In genomic region chr2:145421841-145422240, GRCh38 we compare ENCODE assay signal across 14 cellular contexts.
DNase-seq lines count a peak whose midpoint lies in the region; TF ChIP-seq lines count a peak whose summit lies in the region.
"Had no signal": no experiment of that assay in that cellular context is flagged by ENCODE, and none has a peak within 500 bp of the region (broad histone marks: within the 10 kb centered on the region; RNA-seq: fewer than 3 reads in every experiment).

No MANE protein-coding gene starts in this region.

- H3K79me1 ChIP-seq in trophoblast cell (ENCODE audit: low read length): no peaks in the 10 kb centered on the region

- POLR2A ChIA-PET in SK-N-SH (lab: Yijun Ruan, JAX): no interaction called here

- H4K20me1 ChIP-seq in SK-N-SH (ENCODE audit: insufficient read depth): no peaks in the 10 kb centered on the region

- H3K4me1 ChIP-seq in SJCRH30 (peaks cover 3% of the 10 kb centered on the region; the same call in 1 of the 2 replicates), SK-N-SH (ENCODE audit: control insufficient read depth in 1 of 2, insufficient read depth in 2 of 2, low read depth in 1 of 2, low read length in 1 of 2) (no peaks in the 10 kb centered on the region), trophoblast cell (ENCODE audit: control insufficient read depth in 1 of 2, insufficient read depth in 2 of 2, low read length in 2 of 2) (no peaks in the 10 kb centered on the region)

- H3K9ac ChIP-seq in SK-N-SH: no peak overlapping the region
- no peak overlapping the region for H3K9ac ChIP-seq in trophoblast cell (ENCODE audit: low read length)

- no peak overlapping the region for H2BK120ac ChIP-seq in trophoblast cell (ENCODE audit: insufficient read depth, low read length, poor library complexity)

- no peak for TF ChIP-seq CTCF in AG09309 (IDR thresholded peaks at IDR 0.05; ENCODE audit: control insufficient read depth, insufficient read depth, low read depth, low read length, missing control alignments)
- TF ChIP-seq CTCF in foreskin fibroblast (IDR thresholded peaks at IDR 0.05; ENCODE audit: low read depth, low read length): no peak
- no peak for TF ChIP-seq CTCF in SK-N-SH (IDR thresholded peaks at IDR 0.05)

- H3F3A ChIP-seq in SK-N-SH (replicated peaks; ENCODE audit: insufficient read depth): no peaks in the 10 kb centered on the region

- no peak overlapping the region for H2AK5ac ChIP-seq in trophoblast cell (ENCODE audit: low read length)

- no peaks in the 10 kb centered on the region for H3K27me3 ChIP-seq in SJCRH30
- H3K27me3 ChIP-seq in SK-N-SH (ENCODE audit: insufficient read depth): no peaks in the 10 kb centered on the region
- H3K27me3 ChIP-seq in trophoblast cell (ENCODE audit: insufficient read depth, low read length): no peaks in the 10 kb centered on the region

- no peak overlapping the region for H3K23ac ChIP-seq in trophoblast cell (ENCODE audit: low read length)

- H3K4me2 ChIP-seq in SK-N-SH (no peak overlapping the region), trophoblast cell (ENCODE audit: low read length) (no peak overlapping the region)
- H3K4me2 ChIP-seq: PC-9 had no signal

- no peak overlapping the region for H3K14ac ChIP-seq in trophoblast cell (ENCODE audit: low read length)

- no peaks in the 10 kb centered on the region for H3K79me2 ChIP-seq in SK-N-SH (ENCODE audit: insufficient read depth)
- H3K79me2 ChIP-seq in trophoblast cell (ENCODE audit: control insufficient read depth, insufficient read depth, low read length, poor library complexity): no peaks in the 10 kb centered on the region

- H3K4me3 ChIP-seq in AG09309 (ENCODE audit: control insufficient read depth, low read depth, low read length) (no peak overlapping the region), SJCRH30 (no peak overlapping the region), foreskin fibroblast (ENCODE audit: low read depth in 1 of 2, low read length in 2 of 2) (no peak overlapping the region), SK-N-SH (ENCODE audit: low read depth in 2 of 2, low read length in 1 of 2) (no peak overlapping the region), trophoblast cell (ENCODE audit: low read depth, low read length) (no peak overlapping the region)
- H3K4me3 ChIP-seq: PC-9 had no signal

- H3K36me3 ChIP-seq in SJCRH30 (peaks cover 2% of the 10 kb centered on the region; the same call in 1 of the 2 replicates), SK-N-SH (replicated peaks in 1 of 2; ENCODE audit: control insufficient read depth in 1 of 2, insufficient read depth in 2 of 2, low read length in 1 of 2) (peaks cover 0 to 6% of the 10 kb centered on the region in 2 experiments), trophoblast cell (ENCODE audit: control insufficient read depth in 1 of 2, insufficient read depth in 2 of 2, low read length in 2 of 2) (no peaks in the 10 kb centered on the region)

- H4K91ac ChIP-seq in trophoblast cell (ENCODE audit: low read depth, low read length): no peak overlapping the region

- no peak overlapping the region for H4K12ac ChIP-seq in trophoblast cell (ENCODE audit: low read depth, low read length)

- H2AFZ ChIP-seq in SK-N-SH (ENCODE audit: low read depth): no peak overlapping the region
- no peak overlapping the region for H2AFZ ChIP-seq in trophoblast cell (ENCODE audit: insufficient read depth, low read length, poor library complexity)
- H2AFZ ChIP-seq: PC-9 had no signal

- H3K4ac ChIP-seq in trophoblast cell (ENCODE audit: low read depth, low read length): no peak overlapping the region

- TF ChIP-seq RAD21 in SK-N-SH (IDR thresholded peaks at IDR 0.05; ENCODE audit: low read length): no peak

- peak overlapping the region; percentile 11; the same call in 1 of the 2 replicates for H3K27ac ChIP-seq in SJCRH30
- no peak overlapping the region for H3K27ac ChIP-seq in SK-N-SH (ENCODE audit: low read depth in 2 of 2, low read length in 1 of 2)
- no peak overlapping the region for H3K27ac ChIP-seq in trophoblast cell (ENCODE audit: low read depth, low read length)
- H3K27ac ChIP-seq: PC-9 had no signal

- no peak overlapping the region for H2BK12ac ChIP-seq in trophoblast cell (ENCODE audit: low read length)

- no peak overlapping the region for H4K8ac ChIP-seq in trophoblast cell (ENCODE audit: low read depth, low read length)

- H3K9me2 ChIP-seq in SK-N-SH: no peaks in the 10 kb centered on the region; the same call in 1 of the 2 replicates

- 33% methylated on average over 1 of the region's 1 CpG for WGBS in SK-N-SH (ENCODE audit: low lambda C conversion rate)
- no CpG with 5 or more reads among the region's 1 CpG for WGBS in trophoblast cell (ENCODE audit: extremely low coverage, insufficient coverage, insufficient read length)

- H3K9me3 ChIP-seq in SJCRH30 (replicated peaks): peaks cover 10% of the 10 kb centered on the region
- peaks cover 10% of the 10 kb centered on the region; the same call in 1 of the 2 replicates for H3K9me3 ChIP-seq in SK-N-SH
- no peaks in the 10 kb centered on the region for H3K9me3 ChIP-seq in trophoblast cell (ENCODE audit: insufficient read depth, low read depth, low read length)

- DNase-seq in AG09309 (ENCODE audit: low read depth) (peak; percentile 2), GM04503 (ENCODE audit: low read depth) (peak; percentile 4), SJCRH30 (peak; percentile 45 to 64), foreskin fibroblast (peak; percentile 38 to 58), SK-N-SH (no peak), GF-D8 (lab: John Stamatoyannopoulos, UW) (no peak), GM19240 (ENCODE audit: insufficient read length, low spot score) (no peak), trophoblast cell (no peak)
- DNase-seq: COR-L47, NCI-H1417 treated with DMSO at 0.1 percent for 48 hours, NCI-H2029, NCI-H510A, NCI-H774, PC-9 had no signal

- CTCF ChIA-PET in SK-N-SH (lab: Yijun Ruan, JAX): interaction anchor here (0.6 kb wide), 1 partner anchor 211 kb away, joined by 3 read pairs; no protein-coding TSS in a partner anchor

- no peak overlapping the region for H2BK5ac ChIP-seq in trophoblast cell (ENCODE audit: low read depth, low read length, poor library complexity)

- TF ChIP-seq EP300 in SK-N-SH (IDR thresholded peaks at IDR 0.05; ENCODE audit: borderline replicate concordance in 1 of 2, low read depth in 1 of 2, low read length in 1 of 2): no peak

- H3K18ac ChIP-seq in trophoblast cell (ENCODE audit: low read length): no peak overlapping the region

TF ChIP-seq in SK-N-SH, 30 proteins besides CTCF, POLR2A, EP300 and RAD21 (continues in another document):
- TF ChIP-seq JUND (IDR thresholded peaks at IDR 0.05) (no peak), RCOR1 (IDR thresholded peaks at IDR 0.05; ENCODE audit: low read length) (no peak), USF1 (IDR thresholded peaks at IDR 0.05; ENCODE audit: borderline replicate concordance, low read depth) (no peak), IRF3 (IDR thresholded peaks at IDR 0.05; ENCODE audit: low read depth, low read length) (no peak), MEF2A (IDR thresholded peaks at IDR 0.05; ENCODE audit: borderline replicate concordance, low read depth) (no peak), NFIC (IDR thresholded peaks at IDR 0.05; ENCODE audit: borderline replicate concordance) (no peak)
- TF ChIP-seq, protein P1, sequence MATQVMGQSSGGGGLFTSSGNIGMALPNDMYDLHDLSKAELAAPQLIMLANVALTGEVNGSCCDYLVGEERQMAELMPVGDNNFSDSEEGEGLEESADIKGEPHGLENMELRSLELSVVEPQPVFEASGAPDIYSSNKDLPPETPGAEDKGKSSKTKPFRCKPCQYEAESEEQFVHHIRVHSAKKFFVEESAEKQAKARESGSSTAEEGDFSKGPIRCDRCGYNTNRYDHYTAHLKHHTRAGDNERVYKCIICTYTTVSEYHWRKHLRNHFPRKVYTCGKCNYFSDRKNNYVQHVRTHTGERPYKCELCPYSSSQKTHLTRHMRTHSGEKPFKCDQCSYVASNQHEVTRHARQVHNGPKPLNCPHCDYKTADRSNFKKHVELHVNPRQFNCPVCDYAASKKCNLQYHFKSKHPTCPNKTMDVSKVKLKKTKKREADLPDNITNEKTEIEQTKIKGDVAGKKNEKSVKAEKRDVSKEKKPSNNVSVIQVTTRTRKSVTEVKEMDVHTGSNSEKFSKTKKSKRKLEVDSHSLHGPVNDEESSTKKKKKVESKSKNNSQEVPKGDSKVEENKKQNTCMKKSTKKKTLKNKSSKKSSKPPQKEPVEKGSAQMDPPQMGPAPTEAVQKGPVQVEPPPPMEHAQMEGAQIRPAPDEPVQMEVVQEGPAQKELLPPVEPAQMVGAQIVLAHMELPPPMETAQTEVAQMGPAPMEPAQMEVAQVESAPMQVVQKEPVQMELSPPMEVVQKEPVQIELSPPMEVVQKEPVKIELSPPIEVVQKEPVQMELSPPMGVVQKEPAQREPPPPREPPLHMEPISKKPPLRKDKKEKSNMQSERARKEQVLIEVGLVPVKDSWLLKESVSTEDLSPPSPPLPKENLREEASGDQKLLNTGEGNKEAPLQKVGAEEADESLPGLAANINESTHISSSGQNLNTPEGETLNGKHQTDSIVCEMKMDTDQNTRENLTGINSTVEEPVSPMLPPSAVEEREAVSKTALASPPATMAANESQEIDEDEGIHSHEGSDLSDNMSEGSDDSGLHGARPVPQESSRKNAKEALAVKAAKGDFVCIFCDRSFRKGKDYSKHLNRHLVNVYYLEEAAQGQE (IDR thresholded peaks at IDR 0.05; ENCODE audit: low read depth, low read length): no peak
- TF ChIP-seq, protein P2, sequence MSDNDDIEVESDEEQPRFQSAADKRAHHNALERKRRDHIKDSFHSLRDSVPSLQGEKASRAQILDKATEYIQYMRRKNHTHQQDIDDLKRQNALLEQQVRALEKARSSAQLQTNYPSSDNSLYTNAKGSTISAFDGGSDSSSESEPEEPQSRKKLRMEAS (IDR thresholded peaks at IDR 0.05; ENCODE audit: low read depth): no peak

Comparison
In these comparisons a context has a peak if more than half of its experiments do, and no peak if none do; other contexts are left out.
1. DNase-seq: peak in AG09309 (single experiment), GM04503 (single experiment), SJCRH30 (2 of 2) and foreskin fibroblast (2 of 2); none in SK-N-SH (single experiment), GF-D8 (single experiment), GM19240 (single experiment) and trophoblast cell (0 of 2).